ENCODE assay signal across 16 cellular contexts in the genomic region with DNA sequence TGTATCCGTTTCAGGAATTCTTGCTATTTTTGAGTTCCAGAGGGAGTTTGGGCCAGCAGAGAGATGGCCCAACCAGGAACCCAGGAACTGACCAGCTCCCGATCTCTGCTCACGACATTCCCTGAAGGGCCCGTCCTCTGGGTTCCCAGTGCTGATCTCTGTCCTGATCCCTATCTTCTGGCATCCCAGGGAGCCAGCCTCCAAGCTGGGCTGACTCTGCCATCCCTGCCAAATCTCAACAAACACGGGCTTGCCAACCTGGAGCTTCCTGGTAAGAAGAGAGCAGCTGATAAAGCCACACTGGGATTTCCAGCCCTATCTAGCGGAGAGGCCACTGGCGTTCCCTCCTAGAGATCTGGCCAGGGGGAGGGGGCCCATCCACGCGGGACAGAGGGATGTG. TPM values are rescaled to one million over a fixed set of nuclear protein-coding genes. Genes with fewer than 3 reads are reported as not detected.
DNase-seq lines count a peak whose midpoint lies in the region; ATAC-seq lines count a peak whose summit lies in the region.
"Had no signal": no experiment of that assay in that cellular context is flagged by ENCODE, and none has a peak within 500 bp of the region (broad histone marks: within the 10 kb centered on the region; RNA-seq: fewer than 3 reads in every experiment).

No MANE protein-coding gene starts in this region.

- no peak overlapping the region for H3K4me3 ChIP-seq in right cardiac atrium (ENCODE audit: low read length)
- H3K4me3 ChIP-seq: BLaER1 had no signal

- peaks cover 11% of the 10 kb centered on the region for H3K4me1 ChIP-seq in right cardiac atrium (ENCODE audit: control insufficient read depth, insufficient read depth, low read length)

- H3K9me3 Mint-ChIP-seq in activated naive CD4-positive, alpha-beta T cell treated with anti-CD3 and anti-CD28 coated beads, Interleukin-2, amount 50 U/mL, for 72 hours = no peaks in the 10 kb centered on the region
- no peaks in the 10 kb centered on the region for H3K9me3 Mint-ChIP-seq in central memory CD8-positive, alpha-beta T cell
- H3K9me3 Mint-ChIP-seq: CD8-positive, alpha-beta memory T cell had no signal

- DNase-seq in activated naive CD4-positive, alpha-beta T cell treated with anti-CD3 and anti-CD28 coated beads, Interleukin-2, amount 50 U/mL, for 72 hours (ENCODE audit: low spot score in 2 of 2) = no peak
- DNase-seq in activated naive CD4-positive, alpha-beta T cell treated with Interleukin-2 at 50 U/mL for 16 hours = no peak
- no peak for DNase-seq in central memory CD8-positive, alpha-beta T cell (ENCODE audit: low spot score in 2 of 2)
- DNase-seq in right cardiac atrium = peak in 2 of 3 donors; percentile 41 to 61
- peak in 4 of 49 donors; percentile 8 to 17 (median 12) for DNase-seq in substantia nigra (lab: John Stamatoyannopoulos, UW)
- DNase-seq in NCI-H1930 (lab: John Stamatoyannopoulos, UW) = no peak
- DNase-seq in amygdala (lab: John Stamatoyannopoulos, UW) = no peak
- no peak for DNase-seq in DMS153 (lab: John Stamatoyannopoulos, UW)
- DNase-seq: CD8-positive, alpha-beta memory T cell; H7; Kasumi-1; NCI-H1417; NCI-H2029; NCI-H524 had no signal

- H3K27ac ChIP-seq in right cardiac atrium (ENCODE audit: low read length) = peak overlapping the region; percentile 23
- peak overlapping the region; percentile 44 for H3K27ac ChIP-seq in substantia nigra (ENCODE audit: low read depth, low read length, poor library complexity, severe bottlenecking)
- H3K27ac ChIP-seq: 22Rv1, BLaER1 had no signal

- H3K9me3 ChIP-seq in right cardiac atrium (ENCODE audit: control insufficient read depth, low read length) = no peaks in the 10 kb centered on the region
- H3K9me3 ChIP-seq: BLaER1 had no signal

- H3K4me1 Mint-ChIP-seq in central memory CD8-positive, alpha-beta T cell = no peaks in the 10 kb centered on the region
- H3K4me1 Mint-ChIP-seq: CD8-positive, alpha-beta memory T cell had no signal

- peaks cover 0 to 7% of the 10 kb centered on the region in 2 donors for H3K36me3 Mint-ChIP-seq in activated naive CD4-positive, alpha-beta T cell treated with anti-CD3 and anti-CD28 coated beads, Interleukin-2, amount 50 U/mL, for 72 hours
- no peaks in the 10 kb centered on the region for H3K36me3 Mint-ChIP-seq in central memory CD8-positive, alpha-beta T cell (ENCODE audit: insufficient read depth)
- H3K36me3 Mint-ChIP-seq: CD8-positive, alpha-beta memory T cell had no signal

- no peaks in the 10 kb centered on the region for H3K27me3 ChIP-seq in right cardiac atrium (ENCODE audit: control insufficient read depth, insufficient read depth)
- H3K27me3 ChIP-seq: BLaER1 had no signal

- intact Hi-C loops in right cardiac atrium (cut with DNase I) = no loop called here

- peaks cover 19% of the 10 kb centered on the region for H3K27me3 Mint-ChIP-seq in central memory CD8-positive, alpha-beta T cell

- no peak for ATAC-seq in activated naive CD4-positive, alpha-beta T cell treated with anti-CD3 and anti-CD28 coated beads, Interleukin-2, amount 50 U/mL, for 72 hours
- no peak for ATAC-seq in central memory CD8-positive, alpha-beta T cell (replicated peaks; ENCODE audit: extremely low read depth, poor library complexity, severe bottlenecking)
- peak; percentile 7 to 26 for ATAC-seq in right cardiac atrium

- peak overlapping the region; percentile 14 to 85 for H3K27ac Mint-ChIP-seq in activated naive CD4-positive, alpha-beta T cell treated with anti-CD3 and anti-CD28 coated beads, Interleukin-2, amount 50 U/mL, for 72 hours
- peak overlapping the region; percentile 67 for H3K27ac Mint-ChIP-seq in central memory CD8-positive, alpha-beta T cell (ENCODE audit: low read depth)
- H3K27ac Mint-ChIP-seq: CD8-positive, alpha-beta memory T cell had no signal

- H3K4me3 Mint-ChIP-seq in central memory CD8-positive, alpha-beta T cell = no peak overlapping the region
- H3K4me3 Mint-ChIP-seq: CD8-positive, alpha-beta memory T cell had no signal

- 27% methylated on average over 9 of the region's 9 CpGs for WGBS in right cardiac atrium

RNA-seq across cellular contexts. Expression of a gene that starts 16.2 kb away (rescaled TPM):
- total RNA-seq in activated naive CD4-positive, alpha-beta T cell treated with anti-CD3 and anti-CD28 coated beads, Interleukin-2, amount 50 U/mL, for 72 hours = under 1 TPM; 0.37 to 0.59 TPM
- 10 to 100 TPM; 56.4 to 86.8 (median 84.5) TPM for total RNA-seq in right cardiac atrium
- polyA plus RNA-seq in right cardiac atrium = 70.6 TPM

Comparison
In these comparisons a context has a peak if more than half of its experiments do, and no peak if none do; other contexts are left out.
1. ATAC-seq: peak in right cardiac atrium (2 of 2); none in activated naive CD4-positive, alpha-beta T cell treated with anti-CD3 and anti-CD28 coated beads, Interleukin-2, amount 50 U/mL, for 72 hours (0 of 2) and central memory CD8-positive, alpha-beta T cell (single experiment).
2. DNase-seq: peak in right cardiac atrium (2 of 3); none in activated naive CD4-positive, alpha-beta T cell treated with anti-CD3 and anti-CD28 coated beads, Interleukin-2, amount 50 U/mL, for 72 hours (0 of 2), activated naive CD4-positive, alpha-beta T cell treated with Interleukin-2 at 50 U/mL for 16 hours (single experiment), central memory CD8-positive, alpha-beta T cell (0 of 2), NCI-H1930 (0 of 2), amygdala (0 of 56) and DMS153 (single experiment).
3. RNA of a gene that starts 16.2 kb away (total RNA-seq): 56.4 to 86.8 TPM in right cardiac atrium; 0.37 to 0.59 TPM in activated naive CD4-positive, alpha-beta T cell treated with anti-CD3 and anti-CD28 coated beads, Interleukin-2, amount 50 U/mL, for 72 hours; every median in the first group is over 10 times any median in the second.